8 cellular contexts compared by ENCODE assay signal in genomic region chr19:15200575-15201364, GRCh38. TPM values are rescaled to one million over a fixed set of nuclear protein-coding genes. Genes with fewer than 3 reads are reported as not detected.
A peak's percentile ranks its signal among the peaks of the same experiment; 100 is the strongest.
DNase-seq lines count a peak whose midpoint lies in the region; ATAC-seq and TF ChIP-seq lines count a peak whose summit lies in the region.

Gene NOTCH3, minus strand, starts transcription at chr19:15200995. Its CDS starts 90 bp downstream, at chr19:15200905.

- WGBS in upper lobe of left lung, 2 donors = 3 to 15% methylated on average over 8 to 17 of the region's 74 CpGs

- no peaks in the 10 kb centered on the region for H3K9me3 ChIP-seq in lower lobe of right lung
- H3K9me3 ChIP-seq in upper lobe of left lung = no peaks in the 10 kb centered on the region

- CTCF ChIA-PET in activated CD8-positive, alpha-beta T cell treated with anti-CD3 and anti-CD28 coated beads for 36 hours (lab: Charles Lee) = interaction anchor here (1.0 kb wide), 1 partner anchor 99 kb away, joined by 3 read pairs; no protein-coding TSS in a partner anchor
- CTCF ChIA-PET in activated CD8-positive, alpha-beta T cell treated with anti-CD3 and anti-CD28 coated beads, Interleukin-2, amount 10 ng/mL, durations not matched to agents 7 days and 5 days (lab: Charles Lee) = no interaction called here

- H3K4me1 Mint-ChIP-seq in activated CD8-positive, alpha-beta T cell treated with anti-CD3 and anti-CD28 coated beads for 36 hours (ENCODE audit: low read depth) = peaks cover 9% of the 10 kb centered on the region
- peaks cover 10% of the 10 kb centered on the region for H3K4me1 Mint-ChIP-seq in activated CD8-positive, alpha-beta T cell treated with anti-CD3 and anti-CD28 coated beads, Interleukin-2, amount 10 ng/mL, durations not matched to agents 7 days and 5 days (ENCODE audit: low read depth)

- TF ChIP-seq POLR2A in upper lobe of left lung (IDR thresholded peaks at IDR 0.05) = no peak

- no peak within 1 kb of the TSS for H3K27ac Mint-ChIP-seq in activated CD8-positive, alpha-beta T cell treated with anti-CD3 and anti-CD28 coated beads for 36 hours
- no peak within 1 kb of the TSS for H3K27ac Mint-ChIP-seq in activated CD8-positive, alpha-beta T cell treated with anti-CD3 and anti-CD28 coated beads, Interleukin-2, amount 10 ng/mL, durations not matched to agents 7 days and 5 days

- POLR2A ChIA-PET in activated CD8-positive, alpha-beta T cell treated with anti-CD3 and anti-CD28 coated beads for 36 hours (lab: Charles Lee) = no interaction called here
- POLR2A ChIA-PET in activated CD8-positive, alpha-beta T cell treated with anti-CD3 and anti-CD28 coated beads, Interleukin-2, amount 10 ng/mL, durations not matched to agents 7 days and 5 days (lab: Charles Lee) = no interaction called here

- H3K4me3 ChIP-seq in choroid plexus epithelial cell (ENCODE audit: low read depth, low read length) (peak within 1 kb of the TSS; percentile 62), lower lobe of right lung (peak within 1 kb of the TSS; percentile 59), upper lobe of left lung (peak within 1 kb of the TSS; percentile 32 to 62 (median 58))

- intact Hi-C loops in activated CD8-positive, alpha-beta T cell treated with anti-CD3 and anti-CD28 coated beads for 36 hours (cut with micrococcal nuclease) = no loop called here
- intact Hi-C loops in lower lobe of right lung (cut with DNase I) = no loop called here

- no peak for ATAC-seq in activated CD8-positive, alpha-beta T cell treated with anti-CD3 and anti-CD28 coated beads for 36 hours
- ATAC-seq in activated CD8-positive, alpha-beta T cell treated with anti-CD3 and anti-CD28 coated beads, Interleukin-2, amount 10 ng/mL, durations not matched to agents 7 days and 5 days = no peak
- ATAC-seq in lower lobe of right lung (no peak), upper lobe of left lung (ENCODE audit: low FRiP score in 2 of 2) (peak in 1 of 2 donors; percentile 38)

- no peak for DNase-seq in activated CD8-positive, alpha-beta T cell treated with anti-CD3 and anti-CD28 coated beads for 36 hours
- DNase-seq in activated CD8-positive, alpha-beta T cell treated with anti-CD3 and anti-CD28 coated beads, Interleukin-2, amount 10 ng/mL, durations not matched to agents 7 days and 5 days = no peak
- no peak for DNase-seq in choroid plexus epithelial cell (ENCODE audit: low read depth)
- no peak for DNase-seq in lower lobe of right lung
- peak in 1 of 2 donors; percentile 88 for DNase-seq in upper lobe of left lung
- no peak for DNase-seq in NCI-H1092 (lab: John Stamatoyannopoulos, UW)
- no peak for DNase-seq in OCI-M1 (lab: John Stamatoyannopoulos, UW)
- no peak for DNase-seq in SKM-1 treated with dmso at 0.1 percent for 144 hours (lab: John Stamatoyannopoulos, UW; ENCODE audit: unreplicated experiment)

- no peaks in the 10 kb centered on the region for H3K36me3 Mint-ChIP-seq in activated CD8-positive, alpha-beta T cell treated with anti-CD3 and anti-CD28 coated beads for 36 hours (ENCODE audit: low read depth)
- no peaks in the 10 kb centered on the region for H3K36me3 Mint-ChIP-seq in activated CD8-positive, alpha-beta T cell treated with anti-CD3 and anti-CD28 coated beads, Interleukin-2, amount 10 ng/mL, durations not matched to agents 7 days and 5 days (ENCODE audit: low read depth)

- H3K4me1 ChIP-seq in lower lobe of right lung (peaks cover 6% of the 10 kb centered on the region), upper lobe of left lung (peaks cover 12 to 34% (median 18%) of the 10 kb centered on the region in 4 donors)

- peak within 1 kb of the TSS; percentile 58 for H3K27ac ChIP-seq in lower lobe of right lung
- H3K27ac ChIP-seq in upper lobe of left lung = peak within 1 kb of the TSS; percentile 67 to 87 (median 82)

- no peak for TF ChIP-seq CTCF in activated CD8-positive, alpha-beta T cell treated with anti-CD3 and anti-CD28 coated beads for 36 hours (IDR thresholded peaks at IDR 0.05)
- TF ChIP-seq CTCF in choroid plexus epithelial cell (conservative IDR thresholded peaks at IDR 0.05; ENCODE audit: low read depth, low read length) (no peak), lower lobe of right lung (IDR thresholded peaks at IDR 0.05) (no peak), upper lobe of left lung (IDR thresholded peaks at IDR 0.05) (no peak)

- H3K4me3 Mint-ChIP-seq in activated CD8-positive, alpha-beta T cell treated with anti-CD3 and anti-CD28 coated beads for 36 hours = peak within 1 kb of the TSS; percentile 12
- H3K4me3 Mint-ChIP-seq in activated CD8-positive, alpha-beta T cell treated with anti-CD3 and anti-CD28 coated beads, Interleukin-2, amount 10 ng/mL, durations not matched to agents 7 days and 5 days = no peak within 1 kb of the TSS

- no peak for TF ChIP-seq EP300 in upper lobe of left lung (IDR thresholded peaks at IDR 0.05)

- no peaks in the 10 kb centered on the region for H3K9me3 Mint-ChIP-seq in activated CD8-positive, alpha-beta T cell treated with anti-CD3 and anti-CD28 coated beads for 36 hours
- no peaks in the 10 kb centered on the region for H3K9me3 Mint-ChIP-seq in activated CD8-positive, alpha-beta T cell treated with anti-CD3 and anti-CD28 coated beads, Interleukin-2, amount 10 ng/mL, durations not matched to agents 7 days and 5 days (ENCODE audit: insufficient read depth)

- no peaks in the 10 kb centered on the region for H3K36me3 ChIP-seq in lower lobe of right lung
- H3K36me3 ChIP-seq in upper lobe of left lung = no peaks in the 10 kb centered on the region

- peaks cover 49% of the 10 kb centered on the region for H3K27me3 Mint-ChIP-seq in activated CD8-positive, alpha-beta T cell treated with anti-CD3 and anti-CD28 coated beads for 36 hours
- H3K27me3 Mint-ChIP-seq in activated CD8-positive, alpha-beta T cell treated with anti-CD3 and anti-CD28 coated beads, Interleukin-2, amount 10 ng/mL, durations not matched to agents 7 days and 5 days (ENCODE audit: low read depth) = peaks cover 47% of the 10 kb centered on the region

- H3K27me3 ChIP-seq in lower lobe of right lung (ENCODE audit: low read depth) = peaks cover 11% of the 10 kb centered on the region
- H3K27me3 ChIP-seq in upper lobe of left lung = peaks cover 0 to 20% (median 11%) of the 10 kb centered on the region in 4 donors

RNA-seq across cellular contexts. Expression of gene NOTCH3, which starts in this region (rescaled TPM):
- total RNA-seq in activated CD8-positive, alpha-beta T cell treated with anti-CD3 and anti-CD28 coated beads for 36 hours = under 1 TPM in 1 of 2 experiments, not detected in 1; 0.16 TPM
- not detected for total RNA-seq in activated CD8-positive, alpha-beta T cell treated with anti-CD3 and anti-CD28 coated beads, Interleukin-2, amount 10 ng/mL, durations not matched to agents 7 days and 5 days
- total RNA-seq in lower lobe of right lung (52.7 TPM), upper lobe of left lung (10 to 100 TPM; 23.9 to 56.6 (median 43.1) TPM)

Comparison
In these comparisons a context has a peak if more than half of its experiments do, and no peak if none do; other contexts are left out.
1. RNA of gene NOTCH3 (total RNA-seq): 23.9 to 56.6 TPM in upper lobe of left lung and 52.7 TPM in lower lobe of right lung (single experiment); 0.16 TPM in activated CD8-positive, alpha-beta T cell treated with anti-CD3 and anti-CD28 coated beads for 36 hours and not detected in activated CD8-positive, alpha-beta T cell treated with anti-CD3 and anti-CD28 coated beads, Interleukin-2, amount 10 ng/mL, durations not matched to agents 7 days and 5 days; every median in the first group is over 10 times any median in the second.
2. Peak in every context shown above with its lines, with median percentiles within 50 percentile points of each other: H3K4me3 ChIP-seq.